8 cellular contexts compared by ENCODE assay signal in the genomic region with DNA sequence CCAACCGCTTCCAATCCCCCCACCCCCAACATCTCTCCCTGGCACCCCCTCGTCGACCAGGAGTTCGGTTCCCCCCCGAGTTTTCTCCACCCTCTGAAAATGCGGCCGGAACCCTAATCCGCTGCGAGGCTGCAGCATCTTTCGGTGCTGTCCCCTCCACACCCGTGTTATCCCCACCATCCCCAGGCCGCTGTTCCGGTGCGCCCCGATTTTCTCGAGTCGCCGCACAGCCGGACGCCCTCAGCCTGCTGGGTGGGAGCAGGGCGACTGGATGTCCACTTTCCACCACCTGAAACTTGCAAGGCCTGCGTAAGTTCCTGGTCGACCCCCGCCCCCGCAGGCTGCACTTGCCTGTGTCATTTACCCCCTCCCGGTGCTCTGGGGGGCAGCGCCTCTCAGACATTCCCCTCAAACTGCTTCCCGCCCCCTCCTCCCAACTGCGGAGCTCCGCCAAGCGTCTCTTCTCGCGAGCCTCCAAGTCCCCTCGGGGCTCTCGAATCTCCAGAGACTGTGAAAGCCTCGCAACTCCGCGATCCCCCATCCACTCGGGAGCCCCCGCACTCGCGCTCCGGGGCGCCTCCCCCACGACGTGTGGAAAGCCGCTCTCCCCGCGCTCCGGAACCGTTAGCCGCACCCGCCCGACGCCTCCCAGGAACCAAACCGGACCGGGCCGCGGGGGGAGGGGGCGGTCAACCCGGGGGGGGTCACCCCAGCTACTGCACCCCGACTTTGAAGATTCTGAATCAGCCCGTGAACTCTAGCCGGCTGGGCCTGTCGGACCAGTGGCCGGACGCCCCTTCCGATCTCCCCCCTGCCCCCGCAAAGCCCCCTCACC. TPM values are rescaled to one million over a fixed set of nuclear protein-coding genes. Genes with fewer than 3 reads are reported as not detected.
A peak's percentile ranks its signal among the peaks of the same experiment; 100 is the strongest.
DNase-seq lines count a peak whose midpoint lies in the region; ATAC-seq and TF ChIP-seq lines count a peak whose summit lies in the region.

No MANE protein-coding gene starts in this region.

- peak overlapping the region; percentile 77 for H3K14ac ChIP-seq in IMR-90 (replicated peaks; ENCODE audit: low read depth, low read length)

- H3K4ac ChIP-seq in IMR-90 (ENCODE audit: low read depth, low read length) = no peak overlapping the region

- no TSS peak for BruUV-seq in IMR-90 (replicated peaks; lab: Mats Ljungman, UMichigan)

- dilution Hi-C loops in IMR-90 (cut with HindIII; ENCODE audit: low sequenced_read_pairs, unreplicated experiment) = no loop called here

- H3K9me1 ChIP-seq in IMR-90 (ENCODE audit: insufficient read depth, low read length) = peaks cover 12% of the 10 kb centered on the region

- no peak for TF ChIP-seq RAD21 in IMR-90 (IDR thresholded peaks at IDR 0.05; ENCODE audit: low read length)

- peak overlapping the region; percentile 72 for H3K4me2 ChIP-seq in IMR-90 (ENCODE audit: low read depth, low read length)

- 0% methylated on average over 12 of the region's 69 CpGs; no CpG with 5 or more reads in 1 of the 2 experiments for WGBS in IMR-90 (ENCODE audit: extremely low coverage in 2 of 2, insufficient read length in 1 of 2), 2 experiments
- WGBS in suprapubic skin = 1% methylated on average over 58 of the region's 69 CpGs

- peak overlapping the region; percentile 66 for H3K9ac ChIP-seq in IMR-90 (ENCODE audit: low read depth, low read length)

- no peaks in the 10 kb centered on the region for H3K9me3 ChIP-seq in IMR-90 (ENCODE audit: control insufficient read depth, insufficient read depth, low read length)
- no peaks in the 10 kb centered on the region for H3K9me3 ChIP-seq in effector memory CD4-positive, alpha-beta T cell (ENCODE audit: control insufficient read depth, low read length)
- H3K9me3 ChIP-seq in suprapubic skin = no peaks in the 10 kb centered on the region

- no peak overlapping the region for H2BK15ac ChIP-seq in IMR-90 (ENCODE audit: low read depth, low read length)

- peak overlapping the region; percentile 1; the same call in 1 of the 2 replicates for H3K18ac ChIP-seq in IMR-90 (ENCODE audit: low read depth, low read length)

- intact Hi-C loops in IMR-90 (cut with micrococcal nuclease) = loop anchor here (2.0 to 10.0 kb wide), 6 partner anchors 126 to 676 kb away; a partner anchor contains a TSS

- POLR2A ChIA-PET in IMR-90 (lab: Charles Lee; ENCODE audit: unreplicated experiment) = no interaction called here

- peak overlapping the region; percentile 83 for H2AFZ ChIP-seq in IMR-90 (replicated peaks; ENCODE audit: low read length, poor library complexity)

- peak overlapping the region; percentile 41 for H2BK5ac ChIP-seq in IMR-90 (ENCODE audit: low read depth, low read length, poor library complexity, severe bottlenecking)

- in situ Hi-C loops in IMR-90 (cut with MboI; ENCODE audit: low sequenced_read_pairs) = no loop called here

- TF ChIP-seq POLR2A in IMR-90 (IDR thresholded peaks at IDR 0.05; ENCODE audit: low read depth, low read length) (no peak), suprapubic skin (IDR thresholded peaks at IDR 0.05) (no peak)

- H2BK20ac ChIP-seq in IMR-90 (ENCODE audit: low read depth, low read length) = no peak overlapping the region

- CTCF ChIA-PET in IMR-90 (lab: Yijun Ruan, JAX) = no interaction called here

- DNase-seq in EH (ENCODE audit: low read depth) (peak; percentile 74), IMR-90 (peak; percentile 66), T1000 (lab: John Stamatoyannopoulos, UW) (peak; percentile 60), medulla oblongata (ENCODE audit: extremely low spot score) (peak; percentile 33), suprapubic skin (ENCODE audit: low spot score in 2 of 2) (peak; percentile 78 to 82)
- no peak for DNase-seq in effector memory CD4-positive, alpha-beta T cell

- H3K23ac ChIP-seq in IMR-90 (ENCODE audit: low read depth, low read length) = peak overlapping the region; percentile 81; the same call in 1 of the 2 replicates

- H2BK120ac ChIP-seq in IMR-90 (ENCODE audit: low read depth, low read length) = no peak overlapping the region

- H3K27ac ChIP-seq in IMR-90 (ENCODE audit: insufficient read depth, low read length) (peak overlapping the region; percentile 77), suprapubic skin (peak overlapping the region; percentile 87)
- H3K27ac ChIP-seq in effector memory CD4-positive, alpha-beta T cell (ENCODE audit: insufficient read depth, low read length, poor library complexity, severe bottlenecking) = no peak overlapping the region

- H2AK5ac ChIP-seq in IMR-90 (ENCODE audit: low read depth, low read length) = no peak overlapping the region

- H3K56ac ChIP-seq in IMR-90 (ENCODE audit: extremely low read depth, insufficient read depth, low read length) = peak overlapping the region; percentile 26; the same call in 1 of the 2 replicates

- H3K27me3 ChIP-seq in IMR-90 (ENCODE audit: control insufficient read depth, insufficient read depth, low read length) (no peaks in the 10 kb centered on the region), suprapubic skin (no peaks in the 10 kb centered on the region)
- peaks cover 57% of the 10 kb centered on the region for H3K27me3 ChIP-seq in effector memory CD4-positive, alpha-beta T cell (replicated peaks; ENCODE audit: control insufficient read depth, insufficient read depth, low read length, poor library complexity, severe bottlenecking)

- peaks cover 5% of the 10 kb centered on the region; the same call in 1 of the 2 replicates for H4K20me1 ChIP-seq in IMR-90 (ENCODE audit: insufficient read depth, low read length)

- peak overlapping the region in 1 of 2 experiments; percentile 32; a peak in 1 of 4 replicates for H4K8ac ChIP-seq in IMR-90 (ENCODE audit: low read depth in 2 of 2, low read length in 2 of 2)

- ATAC-seq in IMR-90 (ENCODE audit: low read depth) (peak; percentile 22), GM18519 (IDR thresholded peaks at IDR 0.05; ENCODE audit: low FRiP score, unreplicated experiment) (no peak), HG03280 (IDR thresholded peaks at IDR 0.05; ENCODE audit: unreplicated experiment) (no peak)

- peaks cover 11% of the 10 kb centered on the region for H3K4me1 ChIP-seq in IMR-90 (ENCODE audit: control insufficient read depth, insufficient read depth, low read length)
- H3K4me1 ChIP-seq in effector memory CD4-positive, alpha-beta T cell (ENCODE audit: control insufficient read depth, insufficient read depth, low read length, poor library complexity, severe bottlenecking) = peaks cover 34% of the 10 kb centered on the region
- H3K4me1 ChIP-seq in suprapubic skin = peaks cover 46% of the 10 kb centered on the region

- peak overlapping the region; percentile 99 for H3K4me3 ChIP-seq in IMR-90 (ENCODE audit: insufficient read depth, low read depth, low read length)
- H3K4me3 ChIP-seq in effector memory CD4-positive, alpha-beta T cell (ENCODE audit: insufficient read depth, low read depth, low read length, poor library complexity, severe bottlenecking) = peak overlapping the region; percentile 66
- peak overlapping the region; percentile 73 for H3K4me3 ChIP-seq in suprapubic skin

- H3K79me1 ChIP-seq in IMR-90 (ENCODE audit: low read depth in 1 of 2, low read length in 2 of 2) = peaks cover 10 to 24% of the 10 kb centered on the region in 2 experiments; a peak in 3 of 4 replicates

- peak overlapping the region; percentile 87 for H2AK9ac ChIP-seq in IMR-90 (replicated peaks; ENCODE audit: low read depth, low read length, poor library complexity)

- no peaks in the 10 kb centered on the region for H3K36me3 ChIP-seq in IMR-90 (ENCODE audit: control insufficient read depth, insufficient read depth, low read length)
- H3K36me3 ChIP-seq in effector memory CD4-positive, alpha-beta T cell (ENCODE audit: control insufficient read depth, insufficient read depth, low read length) = no peaks in the 10 kb centered on the region
- no peaks in the 10 kb centered on the region for H3K36me3 ChIP-seq in suprapubic skin

- no peak overlapping the region; the same call in 1 of the 2 replicates for H4K91ac ChIP-seq in IMR-90 (ENCODE audit: insufficient read depth, low read depth, low read length)

- no peak overlapping the region; the same call in 1 of the 2 replicates for H4K5ac ChIP-seq in IMR-90 (ENCODE audit: low read depth, low read length)

- no peak for TF ChIP-seq EP300 in suprapubic skin (IDR thresholded peaks at IDR 0.05)

- TF ChIP-seq CTCF in IMR-90 (conservative IDR thresholded peaks at IDR 0.05; ENCODE audit: low read depth, low read length) (no peak), suprapubic skin (IDR thresholded peaks at IDR 0.05) (no peak)

TF ChIP-seq in IMR-90, 13 proteins besides CTCF, POLR2A, EP300 and RAD21:
- TF ChIP-seq CEBPB (IDR thresholded peaks at IDR 0.05; ENCODE audit: low read depth, low read length) (no peak), RCOR1 (IDR thresholded peaks at IDR 0.05; ENCODE audit: insufficient replicate concordance, low read length) (no peak), MAFK (IDR thresholded peaks at IDR 0.05; ENCODE audit: low read depth, low read length) (no peak), RFX5 (IDR thresholded peaks at IDR 0.05; ENCODE audit: low read depth, low read length) (no peak), SMC3 (IDR thresholded peaks at IDR 0.05; ENCODE audit: low read depth, low read length) (no peak), MAZ (IDR thresholded peaks at IDR 0.05; ENCODE audit: borderline replicate concordance, low read depth, low read length) (no peak; the same call in 1 of the 2 replicates), BHLHE40 (IDR thresholded peaks at IDR 0.05; ENCODE audit: low read depth, low read length) (no peak), CHD1 (IDR thresholded peaks at IDR 0.05; ENCODE audit: low read depth, low read length) (no peak), FOS (IDR thresholded peaks at IDR 0.05; ENCODE audit: low read depth, low read length) (no peak)
- TF ChIP-seq, protein P1, sequence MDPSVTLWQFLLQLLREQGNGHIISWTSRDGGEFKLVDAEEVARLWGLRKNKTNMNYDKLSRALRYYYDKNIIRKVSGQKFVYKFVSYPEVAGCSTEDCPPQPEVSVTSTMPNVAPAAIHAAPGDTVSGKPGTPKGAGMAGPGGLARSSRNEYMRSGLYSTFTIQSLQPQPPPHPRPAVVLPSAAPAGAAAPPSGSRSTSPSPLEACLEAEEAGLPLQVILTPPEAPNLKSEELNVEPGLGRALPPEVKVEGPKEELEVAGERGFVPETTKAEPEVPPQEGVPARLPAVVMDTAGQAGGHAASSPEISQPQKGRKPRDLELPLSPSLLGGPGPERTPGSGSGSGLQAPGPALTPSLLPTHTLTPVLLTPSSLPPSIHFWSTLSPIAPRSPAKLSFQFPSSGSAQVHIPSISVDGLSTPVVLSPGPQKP (IDR thresholded peaks at IDR 0.05; ENCODE audit: borderline replicate concordance, low read depth, low read length) = no peak

RNA-seq across cellular contexts. Expression of a gene that starts 0.6 kb away (rescaled TPM):
- total RNA-seq in IMR-90 (2012; rRNA removed) (20.1 and 25.3 TPM in 2 replicates), suprapubic skin (10 to 100 TPM; 11.2 to 28.6 (median 16.7) TPM)
- polyA plus RNA-seq in IMR-90 (2012; rRNA removed) = 15.7 TPM in 2 replicates
- polyA plus RNA-seq in IMR-90 (2012; cell fraction: cytosol; rRNA removed) = 12.3 and 13.0 TPM in 2 replicates
- 15.5 and 21.8 TPM in 2 replicates for polyA plus RNA-seq in IMR-90 (2012; cell fraction: nucleus; rRNA removed; ENCODE audit: low replicate concordance)

Comparison
In these comparisons a context has a peak if more than half of its experiments do, and no peak if none do; other contexts are left out.
1. DNase-seq: peak in EH (single experiment), IMR-90 (single experiment), T1000 (single experiment), medulla oblongata (single experiment) and suprapubic skin (2 of 2); none in effector memory CD4-positive, alpha-beta T cell (0 of 3).
2. Peak in every context shown above with its lines, with median percentiles within 50 percentile points of each other: H3K4me3 ChIP-seq.